Comparison of ENCODE assay signal across 8 cellular contexts in the genomic region with DNA sequence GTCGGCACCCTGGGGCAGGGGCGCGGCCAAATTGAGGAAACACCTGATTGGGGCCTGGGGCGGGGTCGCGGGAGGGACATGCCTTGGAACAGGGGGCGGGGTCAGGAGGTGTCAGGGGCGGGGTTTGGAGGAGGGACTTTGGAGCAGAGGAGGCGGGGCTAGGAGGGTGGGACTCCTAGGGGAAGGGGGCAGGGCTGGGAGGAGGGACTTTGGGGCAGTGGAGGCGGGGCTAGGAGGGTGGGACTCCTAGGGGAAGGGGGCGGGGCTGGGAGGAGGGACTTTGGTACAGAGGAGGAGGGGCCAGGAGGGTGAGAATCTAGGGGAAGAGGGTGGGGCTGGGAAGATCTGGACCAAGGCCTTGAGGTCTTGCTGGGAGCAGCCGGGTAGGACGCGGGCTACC.
DNase-seq lines count a peak whose midpoint lies in the region; ATAC-seq lines count a peak whose summit lies in the region.

No MANE protein-coding gene starts in this region.

- peak; percentile 50 for DNase-seq in NCI-H748 (lab: John Stamatoyannopoulos, UW; ENCODE audit: unreplicated experiment)
- DNase-seq in NCI-H748 treated with DMSO at 0.1 percent for 48 hours (lab: John Stamatoyannopoulos, UW), result no peak
- peak; percentile 69 for DNase-seq in T follicular helper cell (ENCODE audit: low read depth)
- DNase-seq in adipocyte (ENCODE audit: low read depth), result peak; percentile 70
- DNase-seq in stimulated activated CD4-positive, alpha-beta T cell treated with anti-CD3 and anti-CD28 coated beads, Interleukin-4, amount 100 ng/mL, for 1 hour, result peak; percentile 67
- no peak for DNase-seq in NCI-H1694 treated with DMSO at 0.1 percent for 48 hours (lab: John Stamatoyannopoulos, UW)

- no peak for ATAC-seq in GM18873 (IDR thresholded peaks at IDR 0.05; ENCODE audit: low FRiP score, unreplicated experiment)

- H3K4me1 ChIP-seq in adipocyte (ENCODE audit: control insufficient read depth, insufficient read depth, low read length) (no peaks in the 10 kb centered on the region), iPS-20b (ENCODE audit: insufficient read depth, low read length) (peaks cover 3% of the 10 kb centered on the region; the same call in 1 of the 2 replicates)

- H3K27me3 ChIP-seq in adipocyte (replicated peaks; ENCODE audit: control insufficient read depth, insufficient read depth, low read length) (no peaks in the 10 kb centered on the region), iPS-20b (ENCODE audit: insufficient read depth, low read length) (peaks cover 7% of the 10 kb centered on the region; the same call in 1 of the 2 replicates)

- H3K9ac ChIP-seq in adipocyte (ENCODE audit: low read length), result no peak overlapping the region
- no peak overlapping the region for H3K9ac ChIP-seq in iPS-20b (ENCODE audit: low read depth, low read length)

- no peaks in the 10 kb centered on the region for H3K36me3 ChIP-seq in adipocyte (ENCODE audit: control insufficient read depth, insufficient read depth, low read length, severe bottlenecking)
- H3K36me3 ChIP-seq in iPS-20b (ENCODE audit: insufficient read depth, low read depth, low read length), result no peaks in the 10 kb centered on the region

- H3K27ac ChIP-seq in iPS-20b (ENCODE audit: low read length), result no peak overlapping the region

- H3K4me3 ChIP-seq in adipocyte (ENCODE audit: low read length) (no peak overlapping the region), iPS-20b (ENCODE audit: low read length) (peak overlapping the region; percentile 71; the same call in 1 of the 2 replicates)

- no peaks in the 10 kb centered on the region for H3K9me3 ChIP-seq in adipocyte (ENCODE audit: control insufficient read depth, low read length)
- no peaks in the 10 kb centered on the region for H3K9me3 ChIP-seq in iPS-20b (ENCODE audit: insufficient read depth, low read depth, low read length)

Comparison
In these comparisons a context has a peak if more than half of its experiments do, and no peak if none do; other contexts are left out.
1. DNase-seq: peak in NCI-H748 (single experiment), T follicular helper cell (single experiment), adipocyte (single experiment) and stimulated activated CD4-positive, alpha-beta T cell treated with anti-CD3 and anti-CD28 coated beads, Interleukin-4, amount 100 ng/mL, for 1 hour (single experiment); none in NCI-H748 treated with DMSO at 0.1 percent for 48 hours (single experiment) and NCI-H1694 treated with DMSO at 0.1 percent for 48 hours (single experiment).